ENCODE assay signal across 12 cellular contexts in genomic region chr17:81922566-81923301, GRCh38. TPM values are rescaled to one million over a fixed set of nuclear protein-coding genes. Genes with fewer than 3 reads are reported as not detected.
A peak's percentile ranks its signal among the peaks of the same experiment; 100 is the strongest.
DNase-seq lines count a peak whose midpoint lies in the region; ATAC-seq and TF ChIP-seq lines count a peak whose summit lies in the region.
"Had no signal": no experiment of that assay in that cellular context is flagged by ENCODE, and none has a peak within 500 bp of the region (broad histone marks: within the 10 kb centered on the region; RNA-seq: fewer than 3 reads in every experiment).

No MANE protein-coding gene starts in this region.

- H3K27me3 ChIP-seq in Caco-2 (replicated peaks; ENCODE audit: control insufficient read depth, insufficient read depth, low read length) (no peaks in the 10 kb centered on the region), esophagus muscularis mucosa (no peaks in the 10 kb centered on the region), sigmoid colon (no peaks in the 10 kb centered on the region)

- CTCF ChIA-PET in Caco-2 (lab: Charles Lee) (no interaction called here), RWPE1 (lab: Yijun Ruan, JAX) (interaction anchor here (0.7 to 1.0 kb wide), 2 partner anchors 10 to 94 kb away, joined by 3 to 4 read pairs; no protein-coding TSS in a partner anchor)

- TF ChIP-seq EP300 in esophagus muscularis mucosa (IDR thresholded peaks at IDR 0.05) (no peak), sigmoid colon (IDR thresholded peaks at IDR 0.05) (no peak)

- H3K36me3 ChIP-seq in Caco-2 (ENCODE audit: control insufficient read depth, insufficient read depth, low read length) (peaks cover 6% of the 10 kb centered on the region), esophagus muscularis mucosa (peaks cover 8 to 40% (median 36%) of the 10 kb centered on the region in 4 donors), sigmoid colon (peaks cover 7 to 36% (median 22%) of the 10 kb centered on the region in 4 donors)

- DNase-seq in Caco-2 = no peak
- no peak for DNase-seq in RWPE1 (ENCODE audit: low spot score)
- DNase-seq in esophagus muscularis mucosa (ENCODE audit: extremely low spot score) = no peak
- DNase-seq in sigmoid colon = no peak
- no peak for DNase-seq in H4 (ENCODE audit: low spot score)
- DNase-seq: activated T-cell treated with anti-CD3 and anti-CD28 coated beads, Interleukin-2, amount 50 U/mL, for 48 hours; DMS53; NCI-H1436 treated with DMSO at 0.1 percent for 48 hours had no signal

- no peak overlapping the region for H3K4me3 Mint-ChIP-seq in Caco-2 (ENCODE audit: unreplicated experiment)
- H3K4me3 Mint-ChIP-seq: T-helper 1 cell treated with Interleukin-12 subunit alpha and Interleukin-12 subunit beta and Interleukin-4 antibody, amounts not matched to agents 30 μg/mL and 1 μg/mL, for 36 hours had no signal

- 88% methylated on average over 40 of the region's 58 CpGs for WGBS in esophagus muscularis mucosa
- 86 to 88% methylated on average over 58 of the region's 58 CpGs for WGBS in sigmoid colon, 2 donors

- intact Hi-C loops in Caco-2 (cut with micrococcal nuclease; ENCODE audit: unreplicated experiment) (no loop called here), esophagus muscularis mucosa (cut with DNase I) (no loop called here), sigmoid colon (cut with DNase I) (no loop called here)

- H3K9me3 Mint-ChIP-seq in Caco-2 (ENCODE audit: unreplicated experiment) = no peaks in the 10 kb centered on the region
- H3K9me3 Mint-ChIP-seq: T-helper 1 cell treated with Interleukin-12 subunit alpha and Interleukin-12 subunit beta and Interleukin-4 antibody, amounts not matched to agents 30 μg/mL and 1 μg/mL, for 36 hours had no signal

- H3K27me3 Mint-ChIP-seq in Caco-2 (ENCODE audit: insufficient read depth, unreplicated experiment) = no peaks in the 10 kb centered on the region

- no TSS peak for BruUV-seq in Caco-2 (replicated peaks; lab: Mats Ljungman, UMichigan)

- TF ChIP-seq CTCF in Caco-2 (IDR thresholded peaks at IDR 0.05; ENCODE audit: insufficient read depth in 1 of 2, low read depth in 1 of 2, low read length in 1 of 2, severe bottlenecking in 1 of 2, unreplicated experiment in 1 of 2) (no peak), RWPE1 (conservative IDR thresholded peaks at IDR 0.05; ENCODE audit: low read depth) (no peak), esophagus muscularis mucosa (IDR thresholded peaks at IDR 0.05) (no peak), sigmoid colon (IDR thresholded peaks at IDR 0.05) (no peak)

- ATAC-seq in HG03108 (IDR thresholded peaks at IDR 0.05; ENCODE audit: unreplicated experiment) = no peak
- no peak for ATAC-seq in HG03045 (IDR thresholded peaks at IDR 0.05; ENCODE audit: unreplicated experiment)
- ATAC-seq in GM21723 (IDR thresholded peaks at IDR 0.05; ENCODE audit: unreplicated experiment) = no peak

- H3K4me1 ChIP-seq in Caco-2 (peaks cover 14% of the 10 kb centered on the region), esophagus muscularis mucosa (peaks cover 45 to 83% (median 75%) of the 10 kb centered on the region in 4 donors), sigmoid colon (peaks cover 0 to 78% (median 69%) of the 10 kb centered on the region in 4 donors)

- H3K4me1 Mint-ChIP-seq in Caco-2 (ENCODE audit: low read depth, unreplicated experiment) = peaks cover 24% of the 10 kb centered on the region

- H3K4me3 ChIP-seq in Caco-2 (ENCODE audit: low read depth, low read length) (no peak overlapping the region), esophagus muscularis mucosa (peak overlapping the region; percentile 36 to 52 (median 43)), sigmoid colon (peak overlapping the region; percentile 28 to 42 (median 34))

- H3K36me3 Mint-ChIP-seq in Caco-2 (ENCODE audit: insufficient read depth, unreplicated experiment) = peaks cover 60% of the 10 kb centered on the region

- POLR2A ChIA-PET in Caco-2 (lab: Charles Lee) = no interaction called here
- POLR2A ChIA-PET in RWPE1 (lab: Yijun Ruan, JAX; ENCODE audit: low non-redundant PET) = no interaction called here

- TF ChIP-seq POLR2A in esophagus muscularis mucosa (IDR thresholded peaks at IDR 0.05; ENCODE audit: low read depth) (no peak), sigmoid colon (IDR thresholded peaks at IDR 0.05) (no peak)

- H3K27ac Mint-ChIP-seq in Caco-2 (ENCODE audit: unreplicated experiment) = peak overlapping the region; percentile 86
- H3K27ac Mint-ChIP-seq: T-helper 1 cell treated with Interleukin-12 subunit alpha and Interleukin-12 subunit beta and Interleukin-4 antibody, amounts not matched to agents 30 μg/mL and 1 μg/mL, for 36 hours had no signal

- H3K9me3 ChIP-seq in Caco-2 = no peaks in the 10 kb centered on the region
- H3K9me3 ChIP-seq in esophagus muscularis mucosa = no peaks in the 10 kb centered on the region
- H3K9me3 ChIP-seq in sigmoid colon = no peaks in the 10 kb centered on the region

- peak overlapping the region; percentile 98 for H3K27ac ChIP-seq in RWPE1
- H3K27ac ChIP-seq in esophagus muscularis mucosa (replicated peaks in 1 of 4) = peak overlapping the region; percentile 54 to 98 (median 86)
- peak overlapping the region; percentile 74 to 99 (median 87) for H3K27ac ChIP-seq in sigmoid colon

RNA-seq across cellular contexts. Expression of gene SIRT7, which starts 4.8 kb away (rescaled TPM):
- 55.6 and 57.4 TPM in 2 replicates for total RNA-seq in Caco-2 (2022)
- total RNA-seq in esophagus muscularis mucosa = 10 to 100 TPM; 13.9 to 27.0 (median 19.9) TPM
- 10 to 100 TPM; 11.4 to 31.6 (median 14.1) TPM for total RNA-seq in sigmoid colon
- polyA plus RNA-seq in sigmoid colon = 10 to 100 TPM; 28.8 to 62.2 (median 39.1) TPM
- 5.5 and 8.7 TPM in 2 replicates for total RNA-seq in H4 (2014; rRNA removed; shearing (Covaris generic))

RNA-seq across cellular contexts. Expression of gene MAFG, which starts 4.8 kb away (rescaled TPM):
- total RNA-seq in Caco-2 (2022) = 28.9 and 29.1 TPM in 2 replicates
- 10 to 100 TPM; 23.7 to 41.7 (median 33.6) TPM for total RNA-seq in esophagus muscularis mucosa
- 10 to 100 TPM; 16.4 to 21.9 (median 17.0) TPM for total RNA-seq in sigmoid colon
- 10 to 100 TPM in 1 of 3 donors, 1 to 10 TPM in 2; 8.8 to 21.9 (median 9.0) TPM for polyA plus RNA-seq in sigmoid colon
- total RNA-seq in H4 (2014; rRNA removed; shearing (Covaris generic)) = 8.7 and 9.3 TPM in 2 replicates

RNA-seq across cellular contexts. Expression of gene PCYT2, which starts 11.5 kb away (rescaled TPM):
- 125 and 151 TPM in 2 replicates for total RNA-seq in Caco-2 (2022)
- total RNA-seq in esophagus muscularis mucosa = 10 to 100 TPM; 27.4 to 38.7 (median 33.3) TPM
- 10 to 100 TPM; 11.4 to 24.6 (median 19.3) TPM for total RNA-seq in sigmoid colon
- 10 to 100 TPM; 21.6 to 86.4 (median 40.7) TPM for polyA plus RNA-seq in sigmoid colon
- 34.7 and 39.0 TPM in 2 replicates for total RNA-seq in H4 (2014; rRNA removed; shearing (Covaris generic))

RNA-seq across cellular contexts. Expression of gene PYCR1, which starts 14.4 kb away (rescaled TPM):
- total RNA-seq in Caco-2 (2022) (200 and 203 TPM in 2 replicates), esophagus muscularis mucosa (1 to 10 TPM; 2.1 to 6.5 (median 4.6) TPM), sigmoid colon (1 to 10 TPM; 1.1 to 9.1 (median 2.8) TPM)
- polyA plus RNA-seq in sigmoid colon = 10 to 100 TPM; 34.2 to 64.9 (median 49.7) TPM
- total RNA-seq in H4 (2014; rRNA removed; shearing (Covaris generic)) = 92.4 and 128 TPM in 2 replicates

RNA-seq across cellular contexts. Expression of gene NPB, which starts 20.7 kb away (rescaled TPM):
- total RNA-seq in Caco-2 (2022) = 0.37 and 0.68 TPM in 2 replicates
- 1 to 10 TPM in 1 of 4 donors, under 1 TPM in 1, not detected in 2; 0.78 to 1.8 TPM for total RNA-seq in esophagus muscularis mucosa
- total RNA-seq in sigmoid colon = 1 to 10 TPM in 1 of 4 donors, under 1 TPM in 2, not detected in 1; 0.27 to 1.8 (median 0.71) TPM
- polyA plus RNA-seq in sigmoid colon = under 1 TPM in 1 of 3 donors, not detected in 2; 0.87 TPM
- total RNA-seq in H4 (2014; rRNA removed; shearing (Covaris generic)) = 0.04 TPM in 1 of 2 replicates, not detected in the other
